In genomic region chr9:31585158-31585557, GRCh38 we compare ENCODE assay signal across 5 cellular contexts.
TF ChIP-seq lines count a peak whose summit lies in the region.

No MANE protein-coding gene starts in this region.

TF ChIP-seq in HepG2, 621 proteins besides CTCF, POLR2A, EP300 and RAD21:
- peak; percentile 69 to 83 for TF ChIP-seq MAFK (conservative IDR thresholded peaks at IDR 0.05 in 1 of 2, IDR thresholded peaks at IDR 0.05 in 1 of 2; ENCODE audit: low read length in 2 of 2)
- TF ChIP-seq MTERF4 (CRISPR knock-in tag; IDR thresholded peaks at IDR 0.05), result no peak
- TF ChIP-seq MAFF (IDR thresholded peaks at IDR 0.05; ENCODE audit: low read depth, low read length), result peak; percentile 79

TF ChIP-seq in A549, 52 proteins besides CTCF, POLR2A, EP300 and RAD21:
- TF ChIP-seq MAFK (IDR thresholded peaks at IDR 0.05; ENCODE audit: partially characterized antibody) (peak; percentile 68), GATA3 (IDR thresholded peaks at IDR 0.05; ENCODE audit: borderline replicate concordance) (no peak)

TF ChIP-seq in IMR-90, 13 proteins besides CTCF, POLR2A, EP300 and RAD21:
- TF ChIP-seq ELK1 (IDR thresholded peaks at IDR 0.05; ENCODE audit: borderline replicate concordance, low read depth, low read length), result no peak
- no peak for TF ChIP-seq MAZ (IDR thresholded peaks at IDR 0.05; ENCODE audit: borderline replicate concordance, low read depth, low read length)
- TF ChIP-seq MAFK (IDR thresholded peaks at IDR 0.05; ENCODE audit: low read depth, low read length), result peak; percentile 77
- TF ChIP-seq RCOR1 (IDR thresholded peaks at IDR 0.05; ENCODE audit: insufficient replicate concordance, low read length), result no peak
- no peak for TF ChIP-seq BHLHE40 (IDR thresholded peaks at IDR 0.05; ENCODE audit: low read depth, low read length)
- no peak for TF ChIP-seq MXI1 (IDR thresholded peaks at IDR 0.05; ENCODE audit: borderline replicate concordance, low read depth, low read length)

TF ChIP-seq in H1, 55 proteins besides CTCF, POLR2A, EP300 and RAD21:
- peak; percentile 8; the same call in 1 of the 2 replicates for TF ChIP-seq MAFK (IDR thresholded peaks at IDR 0.05; ENCODE audit: low read depth, low read length)
- no peak for TF ChIP-seq EGR1 (IDR thresholded peaks at IDR 0.05; ENCODE audit: borderline replicate concordance, low read depth, low read length)
TF ChIP-seq in H1: peak in this region for 1.

TF ChIP-seq in GM23338, 12 proteins besides CTCF, POLR2A, EP300 and RAD21:
- no peak for TF ChIP-seq EZH2phosphoT487 (IDR thresholded peaks at IDR 0.05; ENCODE audit: unreplicated experiment)
- no peak for TF ChIP-seq ETS1 (IDR thresholded peaks at IDR 0.05)
- TF ChIP-seq STAT1 (IDR thresholded peaks at IDR 0.05; ENCODE audit: unreplicated experiment), result no peak
- no peak for TF ChIP-seq NANOG (IDR thresholded peaks at IDR 0.05; ENCODE audit: borderline replicate concordance)
- TF ChIP-seq CREB1 (CRISPR knock-in tag; IDR thresholded peaks at IDR 0.05; ENCODE audit: low read depth), result no peak
- no peak for TF ChIP-seq POLR2AphosphoS5 (IDR thresholded peaks at IDR 0.05; ENCODE audit: low read depth)
- no peak for TF ChIP-seq ZNF114 (CRISPR knock-in tag; IDR thresholded peaks at IDR 0.05)
- TF ChIP-seq REST (IDR thresholded peaks at IDR 0.05; ENCODE audit: unreplicated experiment), result no peak
- TF ChIP-seq ZNF462 (CRISPR knock-in tag; IDR thresholded peaks at IDR 0.05), result no peak
- no peak for TF ChIP-seq ZNF331 (CRISPR knock-in tag; IDR thresholded peaks at IDR 0.05; ENCODE audit: low read depth)
- TF ChIP-seq JUNB (IDR thresholded peaks at IDR 0.05; ENCODE audit: unreplicated experiment), result no peak
- TF ChIP-seq EZH2 (IDR thresholded peaks at IDR 0.05; ENCODE audit: low read depth, unreplicated experiment), result no peak
